In the genomic region with DNA sequence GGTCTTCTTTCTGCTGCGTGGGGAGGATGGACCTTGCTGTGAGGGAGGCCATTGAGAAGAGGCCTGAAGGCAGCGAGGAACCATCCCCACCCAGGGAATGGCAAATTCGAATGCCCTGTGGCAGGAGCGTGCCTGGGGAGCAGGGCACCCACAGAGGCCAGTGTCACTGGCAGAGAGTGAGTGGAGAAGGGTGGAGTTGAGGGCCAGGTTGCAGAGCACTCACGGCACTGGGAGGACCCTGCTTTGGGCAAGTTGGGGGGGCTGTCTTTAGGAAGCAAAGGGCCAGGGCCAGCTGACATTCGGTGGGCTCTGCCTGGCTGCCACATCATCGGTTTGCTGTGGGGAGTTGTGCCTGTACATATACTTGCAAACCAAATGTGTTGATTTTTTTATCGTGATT, we compare ENCODE assay signal across 15 cellular contexts. TPM values are rescaled to one million over a fixed set of nuclear protein-coding genes. Genes with fewer than 3 reads are reported as not detected.
A peak's percentile ranks its signal among the peaks of the same experiment; 100 is the strongest.
DNase-seq lines count a peak whose midpoint lies in the region; ATAC-seq lines count a peak whose summit lies in the region.
"Had no signal": no experiment of that assay in that cellular context is flagged by ENCODE, and none has a peak within 500 bp of the region (broad histone marks: within the 10 kb centered on the region; RNA-seq: fewer than 3 reads in every experiment).

No MANE protein-coding gene starts in this region.

- H2BK5ac ChIP-seq in mesenchymal stem cell (ENCODE audit: low read depth, low read length, poor library complexity, severe bottlenecking), result no peak overlapping the region

- H3K79me1 ChIP-seq in mesenchymal stem cell (replicated peaks; ENCODE audit: low read length, poor library complexity, severe bottlenecking), result no peaks in the 10 kb centered on the region

- peaks cover 0 to 34% of the 10 kb centered on the region in 2 experiments for H3K36me3 ChIP-seq in mesenchymal stem cell (ENCODE audit: control insufficient read depth in 1 of 2, insufficient read depth in 2 of 2, low read depth in 1 of 2, low read length in 2 of 2)
- H3K36me3 ChIP-seq: HAP-1 had no signal

- H2BK120ac ChIP-seq in mesenchymal stem cell (ENCODE audit: low read depth, low read length), result no peak overlapping the region

- H4K91ac ChIP-seq in mesenchymal stem cell (ENCODE audit: low read length), result no peak overlapping the region

- H3K9me3 Mint-ChIP-seq in stimulated activated effector memory CD8-positive, alpha-beta T cell treated with anti-CD3 and anti-CD28 coated beads, Interleukin-12 subunit alpha, Interleukin-12 subunit beta, amount 100 ng/mL, for 72 hours, result no peaks in the 10 kb centered on the region
- H3K9me3 Mint-ChIP-seq: CD4-positive, alpha-beta T cell had no signal

- no peak overlapping the region for H2AK5ac ChIP-seq in mesenchymal stem cell (ENCODE audit: low read length, severe bottlenecking)

- H3K4me2 ChIP-seq in mesenchymal stem cell (ENCODE audit: low read length, poor library complexity, severe bottlenecking), result no peak overlapping the region
- H3K4me2 ChIP-seq: BLaER1 treated with 17β-estradiol and CSF1 and Interleukin-3, amounts not matched to agents 10 nM and 100 nM had no signal

- H3K4me3 ChIP-seq in mesenchymal stem cell (ENCODE audit: insufficient read depth in 1 of 2, low read depth in 1 of 2, low read length in 2 of 2), result no peak overlapping the region
- H3K4me3 ChIP-seq: BLaER1 treated with 17β-estradiol and CSF1 and Interleukin-3, amounts not matched to agents 10 nM and 100 nM; HAP-1 had no signal

- H3K27ac ChIP-seq in mesenchymal stem cell (ENCODE audit: low read length, poor library complexity, severe bottlenecking), result no peak overlapping the region
- H3K27ac ChIP-seq: BLaER1 treated with 17β-estradiol and CSF1 and Interleukin-3, amounts not matched to agents 10 nM and 100 nM had no signal

- DNase-seq in cardiac septum (ENCODE audit: low spot score) (peak; percentile 33), Right ventricle myocardium superior (no peak), mesenchymal stem cell (no peak), NCI-H2107 (lab: John Stamatoyannopoulos, UW) (no peak)
- DNase-seq in stimulated activated effector memory CD8-positive, alpha-beta T cell treated with anti-CD3 and anti-CD28 coated beads, Interleukin-12 subunit alpha, Interleukin-12 subunit beta, amount 100 ng/mL, for 72 hours (ENCODE audit: low spot score in 2 of 2), result no peak
- DNase-seq in stimulated activated CD4-positive, alpha-beta T cell treated with anti-CD3 and anti-CD28 coated beads, Interleukin-2, amount 100 ng/mL, for 24 hours, result no peak
- DNase-seq: 8988T; AML-193; Calu3; CD4-positive, alpha-beta T cell; GOT3 had no signal

- H3K4me3 Mint-ChIP-seq in stimulated activated effector memory CD8-positive, alpha-beta T cell treated with anti-CD3 and anti-CD28 coated beads, Interleukin-12 subunit alpha, Interleukin-12 subunit beta, amount 100 ng/mL, for 72 hours, result no peak overlapping the region
- H3K4me3 Mint-ChIP-seq: CD4-positive, alpha-beta T cell had no signal

- peaks cover under 1% of the 10 kb centered on the region for H3K4me1 ChIP-seq in mesenchymal stem cell (ENCODE audit: control insufficient read depth, insufficient read depth, low read depth, low read length)
- H3K4me1 ChIP-seq: HAP-1 had no signal

- no peak overlapping the region for H3K9ac ChIP-seq in mesenchymal stem cell (ENCODE audit: low read length)
- H3K9ac ChIP-seq: BLaER1 treated with 17β-estradiol and CSF1 and Interleukin-3, amounts not matched to agents 10 nM and 100 nM had no signal

- H3K14ac ChIP-seq in mesenchymal stem cell (ENCODE audit: low read length in 2 of 2), result no peak overlapping the region

- H2AFZ ChIP-seq in mesenchymal stem cell (ENCODE audit: low read depth, low read length), result no peak overlapping the region

- 95% methylated on average over 8 of the region's 8 CpGs for WGBS in mesenchymal stem cell

- no peak overlapping the region for H3K23ac ChIP-seq in mesenchymal stem cell (ENCODE audit: low read length in 2 of 2)

- H3K27me3 ChIP-seq in mesenchymal stem cell (ENCODE audit: control insufficient read depth in 1 of 2, insufficient read depth in 1 of 2, low read length in 2 of 2), result peaks cover 0 to 16% of the 10 kb centered on the region in 2 experiments
- H3K27me3 ChIP-seq: BLaER1 treated with 17β-estradiol and CSF1 and Interleukin-3, amounts not matched to agents 10 nM and 100 nM had no signal

- no peak overlapping the region for H3K18ac ChIP-seq in mesenchymal stem cell (ENCODE audit: low read depth in 1 of 2, low read length in 2 of 2)

- peak overlapping the region; percentile 45 for H3K27ac Mint-ChIP-seq in stimulated activated effector memory CD8-positive, alpha-beta T cell treated with anti-CD3 and anti-CD28 coated beads, Interleukin-12 subunit alpha, Interleukin-12 subunit beta, amount 100 ng/mL, for 72 hours
- H3K27ac Mint-ChIP-seq: CD4-positive, alpha-beta T cell had no signal

- no peaks in the 10 kb centered on the region for H3K9me3 ChIP-seq in mesenchymal stem cell (ENCODE audit: control insufficient read depth, low read length)
- H3K9me3 ChIP-seq: BLaER1 treated with 17β-estradiol and CSF1 and Interleukin-3, amounts not matched to agents 10 nM and 100 nM; HAP-1 had no signal

- peak overlapping the region; percentile 7 for H4K8ac ChIP-seq in mesenchymal stem cell (ENCODE audit: low read length)

- intact Hi-C loops in cardiac septum (cut with DNase I) (no loop called here), Right ventricle myocardium superior (cut with DNase I) (no loop called here)

- no peaks in the 10 kb centered on the region for H3K36me3 Mint-ChIP-seq in stimulated activated effector memory CD8-positive, alpha-beta T cell treated with anti-CD3 and anti-CD28 coated beads, Interleukin-12 subunit alpha, Interleukin-12 subunit beta, amount 100 ng/mL, for 72 hours

- H3K4me1 Mint-ChIP-seq in stimulated activated effector memory CD8-positive, alpha-beta T cell treated with anti-CD3 and anti-CD28 coated beads, Interleukin-12 subunit alpha, Interleukin-12 subunit beta, amount 100 ng/mL, for 72 hours, result no peaks in the 10 kb centered on the region

- no peak overlapping the region for H3K4ac ChIP-seq in mesenchymal stem cell (ENCODE audit: low read depth in 1 of 2, low read length in 2 of 2)

- ATAC-seq in Right ventricle myocardium superior (ENCODE audit: poor library complexity) (no peak), HG02973 (IDR thresholded peaks at IDR 0.05; ENCODE audit: unreplicated experiment) (no peak)
- ATAC-seq in stimulated activated effector memory CD8-positive, alpha-beta T cell treated with anti-CD3 and anti-CD28 coated beads, Interleukin-12 subunit alpha, Interleukin-12 subunit beta, amount 100 ng/mL, for 72 hours, result no peak

- no peak overlapping the region for H2BK15ac ChIP-seq in mesenchymal stem cell (ENCODE audit: low read depth, poor library complexity, severe bottlenecking)

- no peak overlapping the region for H2BK12ac ChIP-seq in mesenchymal stem cell (ENCODE audit: low read length in 2 of 2)

RNA-seq across cellular contexts. Expression of a gene that starts 47.2 kb away (rescaled TPM):
- total RNA-seq in cardiac septum (4.7 TPM), Right ventricle myocardium superior (6.5 TPM)
- 23.7 TPM for polyA plus RNA-seq in mesenchymal stem cell (2013, experiment 1 of 2)
- 22.9 TPM for polyA plus RNA-seq in mesenchymal stem cell (2013, experiment 2 of 2)
- total RNA-seq: G401 had no signal
